8 cellular contexts compared by ENCODE assay signal in genomic region chr6:139124887-139125672, GRCh38. TPM values are rescaled to one million over a fixed set of nuclear protein-coding genes. Genes with fewer than 3 reads are reported as not detected.
DNase-seq lines count a peak whose midpoint lies in the region; ATAC-seq, FAIRE-seq and TF ChIP-seq lines count a peak whose summit lies in the region.

No MANE protein-coding gene starts in this region.

- peak; percentile 40 for FAIRE-seq in TTC549 (lab: Jason Lieb, UNC)

- H3K4ac ChIP-seq in H9 (ENCODE audit: low read depth, low read length), result no peak overlapping the region

- no peaks in the 10 kb centered on the region; the same call in 1 of the 2 replicates for H3K27me3 Mint-ChIP-seq in H9 (ENCODE audit: low read depth)

- H3K4me1 Mint-ChIP-seq in H9, result no peaks in the 10 kb centered on the region

- H3K9ac ChIP-seq in H9 (ENCODE audit: extremely low read depth, insufficient read length, low read length), result no peak overlapping the region

- intact Hi-C loops in body of pancreas (cut with DNase I) (no loop called here), lower leg skin (cut with DNase I; ENCODE audit: low total_unique reads) (no loop called here)

- WGBS in H9 (ENCODE audit: extremely low coverage, insufficient read length, low lambda C conversion rate), result no CpG with 5 or more reads among the region's 8 CpGs
- 47 to 51% methylated on average over 8 of the region's 8 CpGs for WGBS in body of pancreas, 2 donors
- WGBS in lower leg skin, 2 donors, result 36 to 42% methylated on average over 8 of the region's 8 CpGs

- no peak overlapping the region for H2BK5ac ChIP-seq in H9 (ENCODE audit: insufficient read length, low read length)

- peaks cover 2 to 5% (median 4%) of the 10 kb centered on the region in 3 experiments; a peak in 5 of 7 replicates for H3K36me3 Mint-ChIP-seq in H9 (ENCODE audit: insufficient read depth in 1 of 3, low read depth in 3 of 3)

- H3K4me3 Mint-ChIP-seq in H9, result no peak overlapping the region

- H3K4me3 ChIP-seq in GM12875 (ENCODE audit: low read depth, low read length), result no peak overlapping the region
- no peak overlapping the region for H3K4me3 ChIP-seq in body of pancreas
- no peak overlapping the region for H3K4me3 ChIP-seq in lower leg skin (ENCODE audit: low read depth, poor library complexity, severe bottlenecking)

- H2BK120ac ChIP-seq in H9 (ENCODE audit: low read depth, low read length, poor library complexity, severe bottlenecking), result no peak overlapping the region

- H3T11ph ChIP-seq in H9 (ENCODE audit: low read length), result no peak overlapping the region

- H3K27ac ChIP-seq in H9 (ENCODE audit: insufficient read length, low read depth, low read length), result no peak overlapping the region
- H3K27ac ChIP-seq in body of pancreas, result peak overlapping the region in 1 of 4 donors; percentile 3

- H4K91ac ChIP-seq in H9 (ENCODE audit: insufficient read length, low read depth, low read length), result no peak overlapping the region

- H2AFZ ChIP-seq in H9 (ENCODE audit: low read length), result no peak overlapping the region

- no peaks in the 10 kb centered on the region for H3K79me2 ChIP-seq in H9 (ENCODE audit: insufficient read depth, low read length)

- H2AK5ac ChIP-seq in H9 (ENCODE audit: insufficient read length, low read length), result no peak overlapping the region

- no peak for TF ChIP-seq POLR2A in body of pancreas (IDR thresholded peaks at IDR 0.05)
- TF ChIP-seq POLR2A in lower leg skin (IDR thresholded peaks at IDR 0.05), result no peak

- TF ChIP-seq CTCF in GM12875 (IDR thresholded peaks at IDR 0.05; ENCODE audit: borderline replicate concordance, insufficient read depth, low read depth, low read length) (peak; percentile 59; the same call in 1 of the 2 replicates), H9 (conservative IDR thresholded peaks at IDR 0.05) (peak; percentile 66), LNCAP (IDR thresholded peaks at IDR 0.05) (peak; percentile 63), body of pancreas (IDR thresholded peaks at IDR 0.05) (peak in 6 of 7 experiments; percentile 15 to 56 (median 44)), lower leg skin (IDR thresholded peaks at IDR 0.05) (no peak)

- H4K5ac ChIP-seq in H9 (ENCODE audit: insufficient read length, low read depth, low read length), result no peak overlapping the region

- peaks cover 6 to 11% of the 10 kb centered on the region in 2 experiments for H3K9me3 Mint-ChIP-seq in H9

- H3K14ac ChIP-seq in H9 (ENCODE audit: insufficient read depth, low read length), result no peak overlapping the region

- H3K4me1 ChIP-seq in H9 (ENCODE audit: insufficient read depth, low read length), result no peaks in the 10 kb centered on the region
- no peaks in the 10 kb centered on the region for H3K4me1 ChIP-seq in body of pancreas

- H3K27me3 ChIP-seq in H9 (ENCODE audit: insufficient read depth, low read length) (no peaks in the 10 kb centered on the region), body of pancreas (no peaks in the 10 kb centered on the region)

- no peak overlapping the region for H3K4me2 ChIP-seq in H9 (ENCODE audit: insufficient read depth, insufficient read length, low read length)

- peak; percentile 69 for ATAC-seq in body of pancreas

- no peaks in the 10 kb centered on the region for H4K20me1 ChIP-seq in H9 (ENCODE audit: control insufficient read depth, insufficient read depth, insufficient read length)

- no peak overlapping the region for H2BK20ac ChIP-seq in H9 (ENCODE audit: low read depth, low read length, poor library complexity, severe bottlenecking)

- H3K27ac Mint-ChIP-seq in H9, result no peak overlapping the region

- no peaks in the 10 kb centered on the region for H3K23me2 ChIP-seq in H9 (ENCODE audit: insufficient read length, low read depth, low read length, poor library complexity, severe bottlenecking)

- no peak overlapping the region for H3K56ac ChIP-seq in H9 (ENCODE audit: insufficient read length, low read depth, low read length)

- H2BK15ac ChIP-seq in H9 (ENCODE audit: low read depth, low read length), result no peak overlapping the region

- no peak overlapping the region for H3K18ac ChIP-seq in H9 (ENCODE audit: insufficient read length, low read depth, low read length)

- DNase-seq in H9 (peak; percentile 57), body of pancreas (peak; percentile 37 to 74 (median 52)), lower leg skin (ENCODE audit: low spot score in 2 of 2) (peak; percentile 75 to 93), mesenteric fat pad (ENCODE audit: low spot score) (no peak)
- DNase-seq in stimulated activated CD8-positive, alpha-beta memory T cell treated with anti-CD3 and anti-CD28 coated beads, Interleukin-4, amount 100 ng/mL, for 4 hours (ENCODE audit: low read depth in 2 of 2, low spot score in 1 of 2), result peak; percentile 49 to 54

- no peaks in the 10 kb centered on the region for H3K36me3 ChIP-seq in body of pancreas (replicated peaks in 1 of 2; ENCODE audit: insufficient read depth in 1 of 2, low read depth in 2 of 2)

- no peak overlapping the region for H2BK12ac ChIP-seq in H9 (ENCODE audit: insufficient read length, low read depth, low read length)

- no peak overlapping the region for H4K8ac ChIP-seq in H9 (replicated peaks; ENCODE audit: insufficient read length, low read depth, low read length)

- H3K79me1 ChIP-seq in H9 (ENCODE audit: insufficient read depth, low read depth, low read length, poor library complexity, severe bottlenecking), result no peaks in the 10 kb centered on the region

- H3K9me3 ChIP-seq in H9 (ENCODE audit: control insufficient read depth, low read depth, low read length), result no peaks in the 10 kb centered on the region
- no peaks in the 10 kb centered on the region for H3K9me3 ChIP-seq in body of pancreas

- H3K23ac ChIP-seq in H9 (ENCODE audit: insufficient read length, low read depth, low read length), result no peak overlapping the region

RNA-seq across cellular contexts. Expression of gene HECA, which starts 9.8 kb away (rescaled TPM):
- total RNA-seq in H9 (2021), result 4.8 and 5.0 TPM in 2 replicates
- total RNA-seq in body of pancreas, result 10 to 100 TPM; 14.2 to 16.1 TPM
- total RNA-seq in lower leg skin, result 10 to 100 TPM; 80.3 to 99.5 (median 86.5) TPM
- total RNA-seq in mesenteric fat pad, result 33.6 TPM

Comparison
In these comparisons a context has a peak if more than half of its experiments do, and no peak if none do; other contexts are left out.
1. CTCF ChIP-seq: peak in GM12875 (single experiment), H9 (single experiment), LNCAP (single experiment) and body of pancreas (6 of 7); none in lower leg skin (0 of 3).